19 cellular contexts compared by ENCODE assay signal in the genomic region with DNA sequence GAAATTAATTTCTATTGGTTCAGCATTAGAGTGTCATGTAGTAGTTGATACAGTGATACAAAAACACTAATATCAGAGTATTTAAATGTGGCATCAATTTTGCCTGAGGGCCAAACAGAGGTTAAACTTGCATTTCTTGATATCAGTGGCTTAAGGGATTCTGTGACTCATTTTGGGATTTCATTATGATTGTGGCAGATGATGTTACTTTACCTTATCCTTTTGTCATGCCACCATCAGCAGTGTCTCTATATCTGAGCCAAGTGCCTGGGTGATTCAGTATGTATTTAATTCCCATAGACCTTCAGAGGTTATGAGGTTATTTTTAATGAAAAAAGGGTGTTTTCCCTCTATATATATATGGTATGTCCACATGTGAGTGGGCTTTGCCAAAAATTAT.
DNase-seq lines count a peak whose midpoint lies in the region; ATAC-seq lines count a peak whose summit lies in the region.
"Had no signal": no experiment of that assay in that cellular context is flagged by ENCODE, and none has a peak within 500 bp of the region (broad histone marks: within the 10 kb centered on the region; RNA-seq: fewer than 3 reads in every experiment).

No MANE protein-coding gene starts in this region.

- H2BK12ac ChIP-seq in mesenchymal stem cell (ENCODE audit: low read length in 2 of 2) = no peak overlapping the region

- H3K18ac ChIP-seq in mesenchymal stem cell (ENCODE audit: low read depth in 1 of 2, low read length in 2 of 2) = no peak overlapping the region

- H3K9me3 ChIP-seq in mesenchymal stem cell (ENCODE audit: control insufficient read depth, low read length) = no peaks in the 10 kb centered on the region
- H3K9me3 ChIP-seq: adrenal gland, Peyer's patch had no signal

- H3K4me1 Mint-ChIP-seq in activated T-helper 17 cell treated with anti-CD3 and anti-CD28 coated beads, Interleukin-2, amount 50 U/mL, for 72 hours = no peaks in the 10 kb centered on the region

- no peaks in the 10 kb centered on the region for H3K4me1 ChIP-seq in mesenchymal stem cell (ENCODE audit: control insufficient read depth, insufficient read depth, low read depth, low read length)
- H3K4me1 ChIP-seq: adrenal gland, Peyer's patch had no signal

- H3K4ac ChIP-seq in mesenchymal stem cell (ENCODE audit: low read depth in 1 of 2, low read length in 2 of 2) = no peak overlapping the region

- no peaks in the 10 kb centered on the region for H3K27me3 Mint-ChIP-seq in activated T-helper 17 cell treated with anti-CD3 and anti-CD28 coated beads, Interleukin-2, amount 50 U/mL, for 72 hours

- H3K4me3 Mint-ChIP-seq in activated T-helper 17 cell treated with anti-CD3 and anti-CD28 coated beads, Interleukin-2, amount 50 U/mL, for 72 hours = no peak overlapping the region
- H3K4me3 Mint-ChIP-seq: activated T-cell treated with anti-CD3 and anti-CD28 coated beads, Interleukin-2, amount 50 U/mL, for 72 hours had no signal

- no peaks in the 10 kb centered on the region for H3K36me3 ChIP-seq in mesenchymal stem cell (ENCODE audit: control insufficient read depth in 1 of 2, insufficient read depth in 2 of 2, low read depth in 1 of 2, low read length in 2 of 2)
- H3K36me3 ChIP-seq: adrenal gland, Peyer's patch had no signal

- H3K14ac ChIP-seq in mesenchymal stem cell (ENCODE audit: low read length in 2 of 2) = no peak overlapping the region

- no peak overlapping the region for H3K4me2 ChIP-seq in mesenchymal stem cell (ENCODE audit: low read length, poor library complexity, severe bottlenecking)

- no peak overlapping the region for H3K27ac Mint-ChIP-seq in activated T-helper 17 cell treated with anti-CD3 and anti-CD28 coated beads, Interleukin-2, amount 50 U/mL, for 72 hours
- H3K27ac Mint-ChIP-seq: activated T-cell treated with anti-CD3 and anti-CD28 coated beads, Interleukin-2, amount 50 U/mL, for 72 hours had no signal

- no peak overlapping the region for H3K4me3 ChIP-seq in mesenchymal stem cell (ENCODE audit: insufficient read depth in 1 of 2, low read depth in 1 of 2, low read length in 2 of 2)
- H3K4me3 ChIP-seq: adrenal gland, Peyer's patch had no signal

- no peak overlapping the region for H4K8ac ChIP-seq in mesenchymal stem cell (ENCODE audit: low read length)

- H3K9me3 Mint-ChIP-seq in activated T-helper 17 cell treated with anti-CD3 and anti-CD28 coated beads, Interleukin-2, amount 50 U/mL, for 72 hours = peaks cover 5% of the 10 kb centered on the region

- no peak overlapping the region for H2AFZ ChIP-seq in mesenchymal stem cell (ENCODE audit: low read depth, low read length)

- H3K27me3 ChIP-seq in mesenchymal stem cell (ENCODE audit: control insufficient read depth in 1 of 2, insufficient read depth in 1 of 2, low read length in 2 of 2) = no peaks in the 10 kb centered on the region
- H3K27me3 ChIP-seq: adrenal gland, Peyer's patch had no signal

- H3K9ac ChIP-seq in mesenchymal stem cell (ENCODE audit: low read length) = no peak overlapping the region

- no peak overlapping the region for H2BK120ac ChIP-seq in mesenchymal stem cell (ENCODE audit: low read depth, low read length)

- H3K23ac ChIP-seq in mesenchymal stem cell (ENCODE audit: low read length in 2 of 2) = no peak overlapping the region

- no peaks in the 10 kb centered on the region for H3K79me1 ChIP-seq in mesenchymal stem cell (replicated peaks; ENCODE audit: low read length, poor library complexity, severe bottlenecking)

- no peak overlapping the region for H2BK5ac ChIP-seq in mesenchymal stem cell (ENCODE audit: low read depth, low read length, poor library complexity, severe bottlenecking)

- H3K36me3 Mint-ChIP-seq in activated T-helper 17 cell treated with anti-CD3 and anti-CD28 coated beads, Interleukin-2, amount 50 U/mL, for 72 hours (ENCODE audit: low read depth) = no peaks in the 10 kb centered on the region

- DNase-seq in NCI-H345 treated with DMSO at 0.1 percent for 48 hours (lab: John Stamatoyannopoulos, UW; ENCODE audit: unreplicated experiment) (no peak), mesenchymal stem cell (no peak), cerebellar cortex (ENCODE audit: low spot score) (no peak)
- DNase-seq: activated T-cell treated with anti-CD3 and anti-CD28 coated beads, Interleukin-2, amount 50 U/mL, for 72 hours; adrenal gland; cerebellar nuclear complex; DMS153; foreskin fibroblast; MM.1S; NCI-H2107; NCI-H748 treated with DMSO at 0.1 percent for 48 hours; Peyer's patch; stimulated activated CD4-positive, alpha-beta T cell treated with anti-CD3 and anti-CD28 coated beads, Interleukin-4, amount 100 ng/mL, for 4 hours; trophoblast cell had no signal

- H4K91ac ChIP-seq in mesenchymal stem cell (ENCODE audit: low read length) = no peak overlapping the region

- no peak overlapping the region for H2BK15ac ChIP-seq in mesenchymal stem cell (ENCODE audit: low read depth, poor library complexity, severe bottlenecking)

- H2AK5ac ChIP-seq in mesenchymal stem cell (ENCODE audit: low read length, severe bottlenecking) = no peak overlapping the region

- H3K27ac ChIP-seq in mesenchymal stem cell (ENCODE audit: low read length, poor library complexity, severe bottlenecking) = no peak overlapping the region
- H3K27ac ChIP-seq: adrenal gland, Peyer's patch had no signal

- ATAC-seq in GM18867 (IDR thresholded peaks at IDR 0.05; ENCODE audit: unreplicated experiment) = peak; percentile 80
- ATAC-seq in GM21529 (IDR thresholded peaks at IDR 0.05; ENCODE audit: unreplicated experiment) = peak; percentile 76
- ATAC-seq in HG02981 (IDR thresholded peaks at IDR 0.05; ENCODE audit: unreplicated experiment) = peak; percentile 83
- peak; percentile 39 for ATAC-seq in activated T-helper 17 cell treated with anti-CD3 and anti-CD28 coated beads, Interleukin-2, amount 50 U/mL, for 72 hours (replicated peaks)
- ATAC-seq in HG03135 (IDR thresholded peaks at IDR 0.05; ENCODE audit: unreplicated experiment) = no peak
